ENCODE assay signal across 20 cellular contexts in the genomic region with DNA sequence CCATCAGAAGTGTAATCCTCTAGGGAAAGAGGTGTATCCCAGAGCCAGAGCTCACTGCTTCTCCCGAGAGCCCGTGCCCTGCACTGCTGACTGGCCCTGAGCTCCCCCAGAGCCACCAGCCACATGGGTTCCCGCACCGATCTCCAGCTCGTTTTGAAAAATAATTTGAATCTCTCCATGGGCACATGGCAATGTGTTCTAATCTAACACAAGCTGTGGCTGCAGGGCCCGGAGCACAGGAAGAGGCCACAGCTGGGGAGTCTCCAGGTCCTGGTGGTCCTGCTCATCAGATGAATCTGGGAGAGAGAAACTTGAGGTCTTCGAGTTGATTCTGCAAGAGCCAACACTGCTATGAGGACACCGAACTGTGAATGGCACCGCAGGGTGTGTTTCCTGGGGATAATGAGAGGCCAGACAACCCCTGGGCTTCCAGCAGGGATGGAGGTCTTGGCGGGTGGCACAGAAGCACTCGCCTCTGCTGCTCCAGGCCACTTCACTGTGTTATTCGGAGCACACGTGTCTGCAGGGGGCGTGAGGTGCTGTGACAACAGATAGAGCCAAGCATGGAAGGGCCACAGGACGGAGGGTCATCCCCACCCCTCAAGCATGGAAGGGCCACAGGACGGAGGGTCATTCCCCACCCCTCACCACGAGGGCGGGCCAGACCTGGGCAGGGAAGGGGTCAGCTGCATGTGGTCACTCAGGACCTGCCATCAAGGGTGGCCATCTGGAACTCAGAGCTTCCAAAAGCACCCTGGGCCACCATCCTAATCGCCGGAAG.
DNase-seq lines count a peak whose midpoint lies in the region; ATAC-seq, FAIRE-seq and TF ChIP-seq lines count a peak whose summit lies in the region.
"Had no signal": no experiment of that assay in that cellular context is flagged by ENCODE, and none has a peak within 500 bp of the region (broad histone marks: within the 10 kb centered on the region; RNA-seq: fewer than 3 reads in every experiment).

No MANE protein-coding gene starts in this region.

- no peak for TF ChIP-seq CTCF in kidney (IDR thresholded peaks at IDR 0.05; ENCODE audit: borderline replicate concordance, extremely low read depth, insufficient read depth)

- DNase-seq in H7: peak; percentile 42
- DNase-seq in kidney: peak; percentile 60
- DNase-seq in retina: peak; percentile 18
- no peak for DNase-seq in DMS 273 treated with DMSO at 0.1 percent for 48 hours (lab: John Stamatoyannopoulos, UW)
- DNase-seq in GM19238 (ENCODE audit: insufficient read length, low spot score): no peak
- no peak for DNase-seq in CD4-positive, alpha-beta memory T cell
- DNase-seq: effector CD8-positive, alpha-beta T cell; GF-D8; midbrain; NCI-H524; OCI-M1; SJCRH30; stimulated activated CD4-positive, alpha-beta T cell treated with anti-CD3 and anti-CD28 coated beads, Interleukin-2, amount 100 ng/mL, for 48 hours had no signal

- H3K27me3 ChIP-seq in BLaER1 (no peaks in the 10 kb centered on the region), H7 (ENCODE audit: control insufficient read depth, insufficient read depth, low read length) (no peaks in the 10 kb centered on the region)
- H3K27me3 ChIP-seq in CD4-positive, alpha-beta memory T cell (ENCODE audit: insufficient read depth, low read length): no peaks in the 10 kb centered on the region
- H3K27me3 ChIP-seq: cardiac muscle cell, neutrophil had no signal

- intact Hi-C loops in kidney (cut with DNase I): no loop called here
- intact Hi-C loops in CD4-positive, alpha-beta memory T cell (cut with micrococcal nuclease): no loop called here

- CTCF ChIA-PET in CD4-positive, alpha-beta memory T cell (lab: Charles Lee; ENCODE audit: partially characterized antibody): interaction anchor here (0.8 kb wide), 1 partner anchor 55 kb away, joined by 3 read pairs; no protein-coding TSS in a partner anchor

- POLR2A ChIA-PET in CD4-positive, alpha-beta memory T cell (lab: Charles Lee; ENCODE audit: partially characterized antibody): no interaction called here

- peaks cover 0 to 8% of the 10 kb centered on the region in 2 donors for H3K27me3 Mint-ChIP-seq in CD4-positive, alpha-beta memory T cell

- H3K9me3 ChIP-seq in BLaER1 (peaks cover 14% of the 10 kb centered on the region), kidney (ENCODE audit: control insufficient read depth in 1 of 2, low read length in 2 of 2) (no peaks in the 10 kb centered on the region)
- H3K9me3 ChIP-seq in CD4-positive, alpha-beta memory T cell (ENCODE audit: control insufficient read depth in 1 of 2, low read length in 2 of 2): no peaks in the 10 kb centered on the region
- H3K9me3 ChIP-seq: neutrophil, SJCRH30 had no signal

- no peaks in the 10 kb centered on the region for H3K36me3 ChIP-seq in BLaER1
- H3K36me3 ChIP-seq in H7 (replicated peaks; ENCODE audit: control insufficient read depth, insufficient read depth, low read length): no peaks in the 10 kb centered on the region
- no peaks in the 10 kb centered on the region for H3K36me3 ChIP-seq in kidney (ENCODE audit: control insufficient read depth in 1 of 2, insufficient read depth in 2 of 2, low read length in 2 of 2)
- H3K36me3 ChIP-seq in CD4-positive, alpha-beta memory T cell (ENCODE audit: insufficient read depth, low read length): no peaks in the 10 kb centered on the region
- H3K36me3 ChIP-seq: cardiac muscle cell, neutrophil, SJCRH30 had no signal

- no peak for ATAC-seq in GM21390 (IDR thresholded peaks at IDR 0.05; ENCODE audit: unreplicated experiment)
- ATAC-seq: activated CD4-positive, CD25-positive, alpha-beta regulatory T cell treated with anti-CD3 and anti-CD28 coated beads, Interleukin-2, amount 50 U/mL, for 24 hours had no signal

- H3K36me3 Mint-ChIP-seq in CD4-positive, alpha-beta memory T cell: no peaks in the 10 kb centered on the region

- peaks cover 0 to 4% (median 0%) of the 10 kb centered on the region in 4 donors for H3K4me1 Mint-ChIP-seq in CD4-positive, alpha-beta memory T cell

- H3K4me3 Mint-ChIP-seq in CD4-positive, alpha-beta memory T cell: no peak overlapping the region

- H3K27ac ChIP-seq in BLaER1 (no peak overlapping the region), kidney (ENCODE audit: low read depth in 2 of 2, low read length in 2 of 2) (no peak overlapping the region)
- no peak overlapping the region for H3K27ac ChIP-seq in CD4-positive, alpha-beta memory T cell (ENCODE audit: low read depth, low read length)
- H3K27ac ChIP-seq: cardiac muscle cell, neutrophil, SJCRH30 had no signal

- FAIRE-seq in kidney (lab: Jason Lieb, UNC): no peak
- FAIRE-seq: GM12891, islet of Langerhans had no signal

- H3K9ac ChIP-seq in BLaER1 (no peak overlapping the region), kidney (ENCODE audit: low read length in 2 of 2) (no peak overlapping the region)

- peak overlapping the region; percentile 31; the same call in 1 of the 2 replicates for H3K4me2 ChIP-seq in BLaER1

- no peak overlapping the region for H3K27ac Mint-ChIP-seq in CD4-positive, alpha-beta memory T cell

- no peaks in the 10 kb centered on the region for H4K20me1 ChIP-seq in BLaER1

- H3K4me3 ChIP-seq in BLaER1: no peak overlapping the region
- H3K4me3 ChIP-seq in H7 (ENCODE audit: insufficient read depth, low read depth, low read length): no peak overlapping the region
- no peak overlapping the region for H3K4me3 ChIP-seq in kidney (ENCODE audit: low read length in 2 of 2)
- H3K4me3 ChIP-seq in CD4-positive, alpha-beta memory T cell (ENCODE audit: low read length in 2 of 2): no peak overlapping the region
- H3K4me3 ChIP-seq: cardiac muscle cell, SJCRH30 had no signal

- H3K4me1 ChIP-seq in BLaER1 (peaks cover 27% of the 10 kb centered on the region), kidney (ENCODE audit: control insufficient read depth in 1 of 2, insufficient read depth in 1 of 2, low read depth in 1 of 2, low read length in 2 of 2) (peaks cover 0 to 6% of the 10 kb centered on the region in 2 donors)
- H3K4me1 ChIP-seq in CD4-positive, alpha-beta memory T cell (ENCODE audit: insufficient read depth, low read length): no peaks in the 10 kb centered on the region

- H3K9me3 Mint-ChIP-seq in CD4-positive, alpha-beta memory T cell: no peaks in the 10 kb centered on the region

Comparison
In these comparisons a context has a peak if more than half of its experiments do, and no peak if none do; other contexts are left out.
1. DNase-seq: peak in H7 (single experiment), kidney (single experiment) and retina (single experiment); none in DMS 273 treated with DMSO at 0.1 percent for 48 hours (single experiment), GM19238 (single experiment) and CD4-positive, alpha-beta memory T cell (0 of 5).